8 cellular contexts compared by ENCODE assay signal in the genomic region with DNA sequence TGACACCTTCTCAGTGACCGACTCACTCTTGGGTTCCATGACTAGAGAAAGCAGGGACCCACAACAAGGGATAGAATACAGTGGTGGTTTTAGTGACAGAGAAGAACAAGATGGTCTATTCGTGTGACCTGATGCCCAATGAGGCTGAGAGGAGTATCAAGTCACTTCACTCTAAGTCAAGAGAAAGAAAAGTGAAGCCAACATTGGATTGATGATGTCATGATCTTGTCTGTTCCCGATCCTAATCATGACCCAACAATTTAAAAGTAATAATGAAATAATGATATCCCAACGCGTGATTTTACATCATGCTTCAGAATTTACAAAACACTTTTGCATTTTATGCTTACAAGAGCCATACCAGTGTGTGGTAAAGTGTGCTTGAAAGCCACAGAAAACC.
"Had no signal": no experiment of that assay in that cellular context is flagged by ENCODE, and none has a peak within 500 bp of the region (broad histone marks: within the 10 kb centered on the region; RNA-seq: fewer than 3 reads in every experiment).

No MANE protein-coding gene starts in this region.

- H3K4me3 ChIP-seq: GM12878 had no signal

- DNase-seq: GDM1, GF-D8 had no signal

- FAIRE-seq: G401.6, GM12878, GM12891, GM12892, GM18507, GM19239 had no signal

- ATAC-seq: GM12878 had no signal
